ENCODE assay signal across 1 cellular context in genomic region chr20:38167851-38168760, GRCh38.
TF ChIP-seq lines count a peak whose summit lies in the region.

No MANE protein-coding gene starts in this region.

TF ChIP-seq in HepG2, 621 proteins besides CTCF, POLR2A, EP300 and RAD21 (continued from another document and continues in another):
- TF ChIP-seq ZBTB10 (CRISPR knock-in tag; IDR thresholded peaks at IDR 0.05; ENCODE audit: borderline replicate concordance) (0 out of 2 replicates have a peak, but pooled peaks have one; percentile 58), ZNF563 (CRISPR knock-in tag; IDR thresholded peaks at IDR 0.05) (no peak), RXRA (CRISPR knock-in tag; IDR thresholded peaks at IDR 0.05) (peak; percentile 93), ZNF670 (CRISPR knock-in tag; IDR thresholded peaks at IDR 0.05; ENCODE audit: borderline replicate concordance) (no peak), STAT5B (CRISPR knock-in tag; IDR thresholded peaks at IDR 0.05) (no peak), ZNF800 (CRISPR knock-in tag; IDR thresholded peaks at IDR 0.05) (no peak), SIX1 (CRISPR knock-in tag; IDR thresholded peaks at IDR 0.05; ENCODE audit: borderline replicate concordance) (no peak), TRIM24 (CRISPR knock-in tag; IDR thresholded peaks at IDR 0.05) (0 out of 2 replicates have a peak, but pooled peaks have one; percentile 10), KLF9 (CRISPR knock-in tag; IDR thresholded peaks at IDR 0.05; ENCODE audit: low read depth) (no peak), ZNF207 (IDR thresholded peaks at IDR 0.05; ENCODE audit: borderline replicate concordance) (no peak), HOXA9 (CRISPR knock-in tag; IDR thresholded peaks at IDR 0.05; ENCODE audit: borderline replicate concordance) (no peak), TFAP4 (IDR thresholded peaks at IDR 0.05; ENCODE audit: borderline replicate concordance, low read depth) (peak; percentile 95), NFATC3 (CRISPR knock-in tag; IDR thresholded peaks at IDR 0.05) (no peak), ATF3 (CRISPR knock-in tag; IDR thresholded peaks at IDR 0.05) (peak; percentile 86), MIER3 (CRISPR knock-in tag; IDR thresholded peaks at IDR 0.05; ENCODE audit: borderline replicate concordance) (peak; percentile 70; the same call in 1 of the 2 replicates), ZNF232 (CRISPR knock-in tag; IDR thresholded peaks at IDR 0.05; ENCODE audit: borderline replicate concordance) (no peak), ZNF773 (CRISPR knock-in tag; IDR thresholded peaks at IDR 0.05; ENCODE audit: borderline replicate concordance) (no peak), CEBPB (IDR thresholded peaks at IDR 0.05; ENCODE audit: borderline replicate concordance, low read depth, low read length) (peak; percentile 96), THAP8 (CRISPR knock-in tag; IDR thresholded peaks at IDR 0.05; ENCODE audit: borderline replicate concordance) (0 out of 2 replicates have a peak, but pooled peaks have one; percentile 19), ZNF251 (CRISPR knock-in tag; IDR thresholded peaks at IDR 0.05) (no peak), ELF3 (CRISPR knock-in tag; IDR thresholded peaks at IDR 0.05) (peak; percentile 94), RFX3 (CRISPR knock-in tag; IDR thresholded peaks at IDR 0.05) (no peak), PHF21A (CRISPR knock-in tag; IDR thresholded peaks at IDR 0.05) (peak; percentile 97), ZNF816 (CRISPR knock-in tag; IDR thresholded peaks at IDR 0.05; ENCODE audit: borderline replicate concordance) (no peak), ZNF18 (CRISPR knock-in tag; IDR thresholded peaks at IDR 0.05; ENCODE audit: insufficient replicate concordance) (no peak), AKAP8 (CRISPR knock-in tag; IDR thresholded peaks at IDR 0.05) (peak; percentile 79; the same call in 1 of the 2 replicates), FOXP1 (IDR thresholded peaks at IDR 0.05) (no peak), FOXP1 (CRISPR knock-in tag; IDR thresholded peaks at IDR 0.05) (no peak), KLF6 (CRISPR knock-in tag; IDR thresholded peaks at IDR 0.05) (no peak), PITX1 (CRISPR knock-in tag; IDR thresholded peaks at IDR 0.05) (peak; percentile 25; the same call in 1 of the 2 replicates), CHD2 (IDR thresholded peaks at IDR 0.05; ENCODE audit: low read depth, low read length) (no peak), ZNF776 (CRISPR knock-in tag; IDR thresholded peaks at IDR 0.05) (peak; percentile 79; the same call in 1 of the 2 replicates), ZNF501 (CRISPR knock-in tag; IDR thresholded peaks at IDR 0.05) (peak; percentile 61), HMG20A (CRISPR knock-in tag; IDR thresholded peaks at IDR 0.05; ENCODE audit: borderline replicate concordance) (peak; percentile 40; the same call in 1 of the 2 replicates), BRD4 (CRISPR knock-in tag; IDR thresholded peaks at IDR 0.05) (no peak), SRY (CRISPR knock-in tag; IDR thresholded peaks at IDR 0.05) (peak; percentile 46; the same call in 1 of the 2 replicates), MEF2D (CRISPR knock-in tag; IDR thresholded peaks at IDR 0.05) (no peak; the same call in 1 of the 2 replicates), ZMYM2 (CRISPR knock-in tag; IDR thresholded peaks at IDR 0.05) (0 out of 2 replicates have a peak, but pooled peaks have one; percentile 23), SOX6 (IDR thresholded peaks at IDR 0.05) (no peak), SOX6 (CRISPR knock-in tag; IDR thresholded peaks at IDR 0.05) (peak; percentile 74; the same call in 1 of the 2 replicates), ZSCAN20 (CRISPR knock-in tag; IDR thresholded peaks at IDR 0.05; ENCODE audit: borderline replicate concordance) (no peak), ZNF329 (CRISPR knock-in tag; IDR thresholded peaks at IDR 0.05; ENCODE audit: low read depth) (no peak), ERF (CRISPR knock-in tag; IDR thresholded peaks at IDR 0.05) (no peak), RNF2 (conservative IDR thresholded peaks at IDR 0.05; ENCODE audit: low read depth) (no peak), CREB3 (CRISPR knock-in tag; IDR thresholded peaks at IDR 0.05) (no peak), DPF2 (CRISPR knock-in tag; IDR thresholded peaks at IDR 0.05; ENCODE audit: borderline replicate concordance, low read depth) (peak; percentile 92), ATM (IDR thresholded peaks at IDR 0.05; ENCODE audit: borderline replicate concordance) (no peak), KDM6A (CRISPR knock-in tag; IDR thresholded peaks at IDR 0.05; ENCODE audit: low read depth) (no peak), FOXK2 (IDR thresholded peaks at IDR 0.05) (no peak), ZNF790 (CRISPR knock-in tag; IDR thresholded peaks at IDR 0.05; ENCODE audit: borderline replicate concordance) (no peak), KIAA2018 (CRISPR knock-in tag; IDR thresholded peaks at IDR 0.05; ENCODE audit: borderline replicate concordance) (no peak), NCOA2 (CRISPR knock-in tag; IDR thresholded peaks at IDR 0.05) (peak; percentile 80), AGO1 (IDR thresholded peaks at IDR 0.05; ENCODE audit: low read depth, low read length, poor library complexity, severe bottlenecking) (no peak), TEAD3 (CRISPR knock-in tag; optimal IDR thresholded peaks at IDR 0.05; ENCODE audit: borderline replicate concordance) (peak; percentile 98), ZNF484 (CRISPR knock-in tag; IDR thresholded peaks at IDR 0.05; ENCODE audit: borderline replicate concordance, low read depth) (no peak), ZNF629 (CRISPR knock-in tag; conservative IDR thresholded peaks at IDR 0.05) (peak; percentile 2), HMG20B (CRISPR knock-in tag; conservative IDR thresholded peaks at IDR 0.05) (peak; percentile 81), HNRNPLL (IDR thresholded peaks at IDR 0.05; ENCODE audit: low read depth, low read length, poor library complexity, severe bottlenecking) (no peak)
